20 cellular contexts compared by ENCODE assay signal in genomic region chr1:224447971-224448370, GRCh38.
"Had no signal": no experiment of that assay in that cellular context is flagged by ENCODE, and none has a peak within 500 bp of the region (broad histone marks: within the 10 kb centered on the region; RNA-seq: fewer than 3 reads in every experiment).

No MANE protein-coding gene starts in this region.

- H3K36me3 ChIP-seq: lower lobe of right lung, neural progenitor cell, transverse colon, uterus had no signal

- H3K4me1 Mint-ChIP-seq: neural progenitor cell had no signal

- H3K9me3 Mint-ChIP-seq: activated CD4-positive, alpha-beta T cell treated with anti-CD3 and anti-CD28 coated beads, Interleukin-2, amount 10 ng/mL, durations not matched to agents 24 days and 14 days; activated CD8-positive, alpha-beta T cell treated with anti-CD3 and anti-CD28 coated beads for 36 hours; activated naive CD4-positive, alpha-beta T cell treated with anti-CD3 and anti-CD28 coated beads, Interleukin-2, amount 50 U/mL, for 24 hours; activated T-helper 1 cell treated with anti-CD3 and anti-CD28 coated beads, Interleukin-12 subunit alpha, Interleukin-12 subunit beta, Interleukin-2, Interleukin-4 antibody, amounts not matched to agents 30 ng/mL and 10 ng/mL and 1 ng/mL, durations not matched to agents 14 hours and 24 hours and 36 hours; neural progenitor cell; T-helper 2 cell treated with Interferon-gamma antibody and Interleukin-4, amounts not matched to agents 5 μg/mL and 100 μg/mL, for 36 hours had no signal

- DNase-seq: activated CD4-positive, alpha-beta T cell treated with anti-CD3 and anti-CD28 coated beads, Interleukin-2, amount 10 ng/mL, durations not matched to agents 24 days and 14 days; activated CD8-positive, alpha-beta T cell treated with anti-CD3 and anti-CD28 coated beads for 36 hours; activated gamma-delta T cell treated with Interleukin-2 at 50 U/mL for 16 hours; effector CD4-positive, alpha-beta T cell; kidney; naive thymus-derived CD4-positive, alpha-beta T cell; posterior cingulate gyrus; retina; stimulated activated CD4-positive, alpha-beta T cell treated with anti-CD3 and anti-CD28 coated beads, Interleukin-4, amount 100 ng/mL, for 24 hours; stimulated activated naive CD8-positive, alpha-beta T cell treated with anti-CD3 and anti-CD28 coated beads, Interleukin-15, Interleukin-2, amounts not matched to agents 100 U/mL and 50 U/mL, for 24 hours; transverse colon had no signal

- H3K36me3 Mint-ChIP-seq: neural progenitor cell had no signal

- H3K27ac Mint-ChIP-seq: activated CD4-positive, alpha-beta T cell treated with anti-CD3 and anti-CD28 coated beads, Interleukin-2, amount 10 ng/mL, durations not matched to agents 24 days and 14 days; activated CD8-positive, alpha-beta T cell treated with anti-CD3 and anti-CD28 coated beads for 36 hours; activated naive CD4-positive, alpha-beta T cell treated with anti-CD3 and anti-CD28 coated beads, Interleukin-2, amount 50 U/mL, for 24 hours; activated T-helper 1 cell treated with anti-CD3 and anti-CD28 coated beads, Interleukin-12 subunit alpha, Interleukin-12 subunit beta, Interleukin-2, Interleukin-4 antibody, amounts not matched to agents 30 ng/mL and 10 ng/mL and 1 ng/mL, durations not matched to agents 14 hours and 24 hours and 36 hours; neural progenitor cell; T-helper 2 cell treated with Interferon-gamma antibody and Interleukin-4, amounts not matched to agents 5 μg/mL and 100 μg/mL, for 36 hours had no signal

- H3K27me3 ChIP-seq: body of pancreas, neural progenitor cell, transverse colon, uterus had no signal

- ATAC-seq: activated CD4-positive, CD25-positive, alpha-beta regulatory T cell treated with anti-CD3 and anti-CD28 coated beads, Interleukin-2, amount 50 U/mL, for 24 hours; activated CD8-positive, alpha-beta T cell treated with anti-CD3 and anti-CD28 coated beads for 36 hours; naive thymus-derived CD4-positive, alpha-beta T cell had no signal

- H3K4me3 ChIP-seq: body of pancreas, lower lobe of right lung, neural progenitor cell, transverse colon, uterus had no signal

- H3K9me3 ChIP-seq: body of pancreas, lower lobe of right lung, transverse colon, uterus had no signal

- H3K4me3 Mint-ChIP-seq: activated CD4-positive, alpha-beta T cell treated with anti-CD3 and anti-CD28 coated beads, Interleukin-2, amount 10 ng/mL, durations not matched to agents 24 days and 14 days; activated CD8-positive, alpha-beta T cell treated with anti-CD3 and anti-CD28 coated beads for 36 hours; activated naive CD4-positive, alpha-beta T cell treated with anti-CD3 and anti-CD28 coated beads, Interleukin-2, amount 50 U/mL, for 24 hours; activated T-helper 1 cell treated with anti-CD3 and anti-CD28 coated beads, Interleukin-12 subunit alpha, Interleukin-12 subunit beta, Interleukin-2, Interleukin-4 antibody, amounts not matched to agents 30 ng/mL and 10 ng/mL and 1 ng/mL, durations not matched to agents 14 hours and 24 hours and 36 hours; naive thymus-derived CD4-positive, alpha-beta T cell; neural progenitor cell; T-helper 2 cell treated with Interferon-gamma antibody and Interleukin-4, amounts not matched to agents 5 μg/mL and 100 μg/mL, for 36 hours had no signal

- H3K27me3 Mint-ChIP-seq: activated CD4-positive, alpha-beta T cell treated with anti-CD3 and anti-CD28 coated beads, Interleukin-2, amount 10 ng/mL, durations not matched to agents 24 days and 14 days; activated CD8-positive, alpha-beta T cell treated with anti-CD3 and anti-CD28 coated beads for 36 hours; activated naive CD4-positive, alpha-beta T cell treated with anti-CD3 and anti-CD28 coated beads, Interleukin-2, amount 50 U/mL, for 24 hours; naive thymus-derived CD4-positive, alpha-beta T cell had no signal

- H3K9ac ChIP-seq: neural progenitor cell had no signal

- H3K4me2 ChIP-seq: neural progenitor cell had no signal

- H2AFZ ChIP-seq: neural progenitor cell had no signal

- H3K27ac ChIP-seq: lower lobe of right lung, neural progenitor cell, transverse colon, uterus, VCaP had no signal

- H3K4me1 ChIP-seq: neural progenitor cell, transverse colon, uterus had no signal
